ENCODE assay signal across 28 cellular contexts in genomic region chr1:158118713-158119402, GRCh38.
A peak's percentile ranks its signal among the peaks of the same experiment; 100 is the strongest.
DNase-seq lines count a peak whose midpoint lies in the region; ATAC-seq and TF ChIP-seq lines count a peak whose summit lies in the region.
"Had no signal": no experiment of that assay in that cellular context is flagged by ENCODE, and none has a peak within 500 bp of the region (broad histone marks: within the 10 kb centered on the region; RNA-seq: fewer than 3 reads in every experiment).

No MANE protein-coding gene starts in this region.

- no peak overlapping the region; the same call in 1 of the 2 replicates for H3K27ac ChIP-seq in WERI-Rb-1
- H3K27ac ChIP-seq: foreskin keratinocyte, HL-60, spleen, tibial artery had no signal

- TF ChIP-seq CTCF in WERI-Rb-1 (IDR thresholded peaks at IDR 0.05; ENCODE audit: low read depth, low read length) = no peak

- peaks cover 11% of the 10 kb centered on the region in 2 donors for H3K4me1 Mint-ChIP-seq in immature natural killer cell
- H3K4me1 Mint-ChIP-seq in activated T-helper 2 cell treated with anti-CD3 and anti-CD28 coated beads, Interferon-gamma antibody, Interleukin-2, Interleukin-4, amounts not matched to agents 10 μg/mL and 5 μg/mL and 100 μg/mL, durations not matched to agents 14 hours and 24 hours and 36 hours (ENCODE audit: low read depth) = peaks cover 10% of the 10 kb centered on the region

- H3K27me3 ChIP-seq in WERI-Rb-1 (ENCODE audit: insufficient read depth, low read depth, severe bottlenecking) = peaks cover 19% of the 10 kb centered on the region
- H3K27me3 ChIP-seq: foreskin keratinocyte had no signal

- H3K27ac Mint-ChIP-seq in immature natural killer cell = no peak overlapping the region
- no peak overlapping the region for H3K27ac Mint-ChIP-seq in activated T-helper 2 cell treated with anti-CD3 and anti-CD28 coated beads, Interferon-gamma antibody, Interleukin-2, Interleukin-4, amounts not matched to agents 10 μg/mL and 5 μg/mL and 100 μg/mL, durations not matched to agents 14 hours and 24 hours and 36 hours
- H3K27ac Mint-ChIP-seq: activated CD4-positive, alpha-beta T cell treated with anti-CD3 and anti-CD28 coated beads for 36 hours; activated naive CD4-positive, alpha-beta T cell treated with anti-CD3 and anti-CD28 coated beads, Interleukin-2, amount 50 U/mL, for 72 hours; activated T-cell treated with anti-CD3 and anti-CD28 coated beads, Interleukin-2, amount 50 U/mL, for 72 hours had no signal

- H3K36me3 ChIP-seq in WERI-Rb-1 = no peaks in the 10 kb centered on the region
- H3K36me3 ChIP-seq: MG63, spleen, tibial artery had no signal

- H3K9me3 Mint-ChIP-seq in immature natural killer cell = no peaks in the 10 kb centered on the region
- no peaks in the 10 kb centered on the region for H3K9me3 Mint-ChIP-seq in activated T-helper 2 cell treated with anti-CD3 and anti-CD28 coated beads, Interferon-gamma antibody, Interleukin-2, Interleukin-4, amounts not matched to agents 10 μg/mL and 5 μg/mL and 100 μg/mL, durations not matched to agents 14 hours and 24 hours and 36 hours
- H3K9me3 Mint-ChIP-seq: activated naive CD4-positive, alpha-beta T cell treated with anti-CD3 and anti-CD28 coated beads, Interleukin-2, amount 50 U/mL, for 72 hours; activated T-cell treated with anti-CD3 and anti-CD28 coated beads, Interleukin-2, amount 50 U/mL, for 72 hours had no signal

- intact Hi-C loops in activated T-helper 2 cell treated with anti-CD3 and anti-CD28 coated beads, Interferon-gamma antibody, Interleukin-2, Interleukin-4, amounts not matched to agents 10 μg/mL and 5 μg/mL and 100 μg/mL, durations not matched to agents 14 hours and 24 hours and 36 hours (cut with micrococcal nuclease) = no loop called here

- ATAC-seq in GM18520 (IDR thresholded peaks at IDR 0.05; ENCODE audit: unreplicated experiment) = no peak

- DNase-seq in NCI-H82 (lab: John Stamatoyannopoulos, UW) (peak; percentile 44), NCI-H82 treated with DMSO at 0.1 percent for 48 hours (lab: John Stamatoyannopoulos, UW; ENCODE audit: unreplicated experiment) (no peak), WERI-Rb-1 (no peak), islet precursor cell (peak; percentile 42), activated gamma-delta T cell (lab: John Stamatoyannopoulos, UW) (no peak), immature natural killer cell (no peak)
- no peak for DNase-seq in activated T-helper 2 cell treated with anti-CD3 and anti-CD28 coated beads, Interferon-gamma antibody, Interleukin-2, Interleukin-4, amounts not matched to agents 10 μg/mL and 5 μg/mL and 100 μg/mL, durations not matched to agents 14 hours and 24 hours and 36 hours (ENCODE audit: low spot score)
- DNase-seq: 8988T; activated CD4-positive, alpha-beta T cell treated with anti-CD3 and anti-CD28 coated beads for 36 hours; activated CD8-positive, alpha-beta memory T cell treated with anti-CD3 and anti-CD28 coated beads for 24 hours; activated T-cell treated with anti-CD3 and anti-CD28 coated beads, Interleukin-2, amount 50 U/mL, for 72 hours; aorta; Caco-2; cerebellar nuclear complex; foreskin keratinocyte; GOT3; MG63; NCI-H1436 treated with DMSO at 0.1 percent for 48 hours; NCI-H524 treated with DMSO at 0.1 percent for 48 hours; OCI-M1; spleen; stimulated activated CD4-positive, alpha-beta T cell treated with anti-CD3 and anti-CD28 coated beads, Interleukin-4, amount 100 ng/mL, for 1 hour; stimulated activated naive CD4-positive, alpha-beta T cell treated with Interleukin-2 at 50 U/mL for 16 hours; SW 1271; tibial artery had no signal

- H3K4me3 ChIP-seq in WERI-Rb-1 (ENCODE audit: low read depth, low read length) = peak overlapping the region; percentile 42
- H3K4me3 ChIP-seq: MG63 had no signal

- H3K4me3 Mint-ChIP-seq in immature natural killer cell = peak overlapping the region in 1 of 5 donors; percentile 35
- no peak overlapping the region for H3K4me3 Mint-ChIP-seq in activated T-helper 2 cell treated with anti-CD3 and anti-CD28 coated beads, Interferon-gamma antibody, Interleukin-2, Interleukin-4, amounts not matched to agents 10 μg/mL and 5 μg/mL and 100 μg/mL, durations not matched to agents 14 hours and 24 hours and 36 hours (ENCODE audit: low read depth)

- H3K27me3 Mint-ChIP-seq in immature natural killer cell (ENCODE audit: low read depth in 3 of 3) = peaks cover 3 to 42% (median 14%) of the 10 kb centered on the region in 3 donors
- H3K27me3 Mint-ChIP-seq in activated T-helper 2 cell treated with anti-CD3 and anti-CD28 coated beads, Interferon-gamma antibody, Interleukin-2, Interleukin-4, amounts not matched to agents 10 μg/mL and 5 μg/mL and 100 μg/mL, durations not matched to agents 14 hours and 24 hours and 36 hours (ENCODE audit: low read depth) = peaks cover 47% of the 10 kb centered on the region

- no peaks in the 10 kb centered on the region for H3K9me3 ChIP-seq in WERI-Rb-1 (ENCODE audit: severe bottlenecking)
- H3K9me3 ChIP-seq: Caco-2, MG63, spleen, tibial artery had no signal

- no peaks in the 10 kb centered on the region for H3K36me3 Mint-ChIP-seq in immature natural killer cell
- H3K36me3 Mint-ChIP-seq in activated T-helper 2 cell treated with anti-CD3 and anti-CD28 coated beads, Interferon-gamma antibody, Interleukin-2, Interleukin-4, amounts not matched to agents 10 μg/mL and 5 μg/mL and 100 μg/mL, durations not matched to agents 14 hours and 24 hours and 36 hours (ENCODE audit: low read depth) = no peaks in the 10 kb centered on the region

Comparison
In these comparisons a context has a peak if more than half of its experiments do, and no peak if none do; other contexts are left out.
1. DNase-seq: peak in NCI-H82 (single experiment) and islet precursor cell (single experiment); none in NCI-H82 treated with DMSO at 0.1 percent for 48 hours (single experiment), WERI-Rb-1 (single experiment), activated gamma-delta T cell (single experiment), immature natural killer cell (0 of 3) and activated T-helper 2 cell treated with anti-CD3 and anti-CD28 coated beads, Interferon-gamma antibody, Interleukin-2, Interleukin-4, amounts not matched to agents 10 μg/mL and 5 μg/mL and 100 μg/mL, durations not matched to agents 14 hours and 24 hours and 36 hours (single experiment).